8 cellular contexts compared by ENCODE assay signal in genomic region chr7:81470084-81470723, GRCh38.
A peak's percentile ranks its signal among the peaks of the same experiment; 100 is the strongest.
DNase-seq lines count a peak whose midpoint lies in the region; ATAC-seq and TF ChIP-seq lines count a peak whose summit lies in the region.

No MANE protein-coding gene starts in this region.

- no peaks in the 10 kb centered on the region for H3K27me3 Mint-ChIP-seq in T-helper 17 cell

- H3K27ac Mint-ChIP-seq in T-helper 17 cell: no peak overlapping the region

- ATAC-seq in T-helper 17 cell: no peak
- ATAC-seq in HG02938 (IDR thresholded peaks at IDR 0.05; ENCODE audit: unreplicated experiment): no peak

- DNase-seq in ELF-1 (ENCODE audit: low read depth, low spot score) (peak; percentile 69), HCEC 1CT (peak; percentile 84), NCI-H2081 (lab: John Stamatoyannopoulos, UW) (peak; percentile 72 to 76), germinal center (ENCODE audit: low spot score) (peak; percentile 1), occipital lobe (lab: John Stamatoyannopoulos, UW) (peak; percentile 24), T-helper 17 cell (no peak)

- no peaks in the 10 kb centered on the region for H3K36me3 Mint-ChIP-seq in T-helper 17 cell (ENCODE audit: low read depth)

- H3K4me3 Mint-ChIP-seq in T-helper 17 cell: no peak overlapping the region

- no peaks in the 10 kb centered on the region for H3K4me1 Mint-ChIP-seq in T-helper 17 cell

- H3K27ac ChIP-seq in VCaP: peak overlapping the region; percentile 40

- TF ChIP-seq CTCF in VCaP (conservative IDR thresholded peaks at IDR 0.05): peak; percentile 86

- no peaks in the 10 kb centered on the region for H3K9me3 ChIP-seq in T-helper 17 cell (ENCODE audit: control insufficient read depth, low read length, poor library complexity, severe bottlenecking)

Comparison
In these comparisons a context has a peak if more than half of its experiments do, and no peak if none do; other contexts are left out.
1. DNase-seq: peak in ELF-1 (single experiment), HCEC 1CT (single experiment), NCI-H2081 (2 of 2), germinal center (single experiment) and occipital lobe (single experiment); none in T-helper 17 cell (0 of 3).